In the genomic region with DNA sequence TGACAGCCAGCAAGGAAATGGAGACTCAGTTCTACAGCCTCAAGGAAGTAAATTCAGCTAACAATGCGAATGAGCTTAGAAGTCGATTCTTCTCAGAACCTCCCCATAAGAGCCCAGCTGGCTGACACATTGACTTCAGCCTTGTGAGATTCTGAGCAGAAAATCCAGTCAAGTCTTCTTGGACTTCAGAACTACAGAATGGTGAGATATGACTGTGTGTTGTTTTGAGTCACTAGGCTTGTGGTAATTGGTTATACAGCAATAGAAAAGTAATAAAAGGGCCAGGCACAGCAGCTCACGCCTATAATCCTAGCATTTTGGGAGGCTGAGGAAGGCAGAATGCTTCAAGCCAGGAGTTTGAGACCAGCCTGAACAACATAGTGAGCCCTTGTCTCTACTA, we compare ENCODE assay signal across 22 cellular contexts.
A peak's percentile ranks its signal among the peaks of the same experiment; 100 is the strongest.
DNase-seq lines count a peak whose midpoint lies in the region; ATAC-seq, FAIRE-seq and TF ChIP-seq lines count a peak whose summit lies in the region.
"Had no signal": no experiment of that assay in that cellular context is flagged by ENCODE, and none has a peak within 500 bp of the region (broad histone marks: within the 10 kb centered on the region; RNA-seq: fewer than 3 reads in every experiment).

No MANE protein-coding gene starts in this region.

- no peak for DNase-seq in activated CD4-positive, alpha-beta T cell treated with anti-CD3 and anti-CD28 coated beads for 36 hours
- no peak for DNase-seq in activated CD4-positive, alpha-beta T cell treated with anti-CD3 and anti-CD28 coated beads, Interleukin-2, amount 50 U/mL, for 48 hours
- peak in 1 of 3 donors; percentile 50 for DNase-seq in Peyer's patch
- DNase-seq in mucosa of descending colon = peak in 1 of 3 donors; percentile 43
- DNase-seq in small intestine = peak; percentile 79
- DNase-seq in activated effector memory CD4-positive, alpha-beta T cell treated with Interleukin-2 at 50 U/mL for 16 hours = no peak
- no peak for DNase-seq in omental fat pad (ENCODE audit: low spot score)
- DNase-seq in RWPE1 (ENCODE audit: low spot score) = no peak
- DNase-seq: COR-L47, EL, H9, KG1, NCI-H1105 treated with DMSO at 0.1 percent for 48 hours, NCI-H1694, NCI-H2081 treated with DMSO at 0.1 percent for 48 hours, NCI-H510A treated with DMSO at 0.1 percent for 48 hours, NCI-H82, PC-3, SJCRH30 had no signal

- H3K36me3 ChIP-seq in Peyer's patch (no peaks in the 10 kb centered on the region), mucosa of descending colon (ENCODE audit: low read depth) (no peaks in the 10 kb centered on the region), small intestine (ENCODE audit: control insufficient read depth in 2 of 2, insufficient read depth in 2 of 2, low read length in 2 of 2) (no peaks in the 10 kb centered on the region)
- H3K36me3 ChIP-seq: SJCRH30 had no signal

- POLR2A ChIA-PET in activated CD4-positive, alpha-beta T cell treated with anti-CD3 and anti-CD28 coated beads for 36 hours (lab: Charles Lee) = no interaction called here
- POLR2A ChIA-PET in RWPE1 (lab: Yijun Ruan, JAX; ENCODE audit: low non-redundant PET) = no interaction called here

- peaks cover 2% of the 10 kb centered on the region for H3K9me3 Mint-ChIP-seq in activated CD4-positive, alpha-beta T cell treated with anti-CD3 and anti-CD28 coated beads for 36 hours (ENCODE audit: low read depth)
- H3K9me3 Mint-ChIP-seq: CD4-positive, CD25-positive, alpha-beta regulatory T cell; H9 had no signal

- FAIRE-seq in small intestine (lab: Jason Lieb, UNC) = no peak
- FAIRE-seq: GM12891 had no signal

- H3K9me3 ChIP-seq in Peyer's patch (no peaks in the 10 kb centered on the region), mucosa of descending colon (no peaks in the 10 kb centered on the region), small intestine (ENCODE audit: control insufficient read depth, low read depth) (no peaks in the 10 kb centered on the region)
- H3K9me3 ChIP-seq: SJCRH30 had no signal

- no peak overlapping the region for H3K27ac Mint-ChIP-seq in activated CD4-positive, alpha-beta T cell treated with anti-CD3 and anti-CD28 coated beads for 36 hours
- H3K27ac Mint-ChIP-seq: B cell, H9 had no signal

- no peaks in the 10 kb centered on the region for H3K36me3 Mint-ChIP-seq in activated CD4-positive, alpha-beta T cell treated with anti-CD3 and anti-CD28 coated beads for 36 hours (ENCODE audit: low read depth)
- H3K36me3 Mint-ChIP-seq: CD4-positive, CD25-positive, alpha-beta regulatory T cell had no signal

- H3K4me1 ChIP-seq in Peyer's patch = peaks cover 0 to 15% (median 0%) of the 10 kb centered on the region in 4 donors
- H3K4me1 ChIP-seq in mucosa of descending colon (ENCODE audit: low read depth) = peaks cover 7% of the 10 kb centered on the region
- peaks cover 0 to 11% of the 10 kb centered on the region in 2 donors for H3K4me1 ChIP-seq in small intestine (ENCODE audit: control insufficient read depth in 2 of 2, insufficient read depth in 1 of 2, low read depth in 1 of 2, low read length in 1 of 2)
- H3K4me1 ChIP-seq: SJCRH30 had no signal

- peak overlapping the region in 3 of 4 donors; percentile 18 to 58 (median 40) for H3K27ac ChIP-seq in Peyer's patch
- peak overlapping the region in 1 of 2 donors; percentile 4 for H3K27ac ChIP-seq in small intestine (ENCODE audit: low read depth in 1 of 2, low read length in 1 of 2)
- H3K27ac ChIP-seq in RWPE1 = no peak overlapping the region
- H3K27ac ChIP-seq: SJCRH30 had no signal

- peaks cover 6% of the 10 kb centered on the region for H3K4me1 Mint-ChIP-seq in activated CD4-positive, alpha-beta T cell treated with anti-CD3 and anti-CD28 coated beads for 36 hours
- H3K4me1 Mint-ChIP-seq: B cell had no signal

- CTCF ChIA-PET in activated CD4-positive, alpha-beta T cell treated with anti-CD3 and anti-CD28 coated beads for 36 hours (lab: Charles Lee) = interaction anchor here (1.5 kb wide), 1 partner anchor 48 kb away, joined by 5 read pairs; no protein-coding TSS in a partner anchor
- CTCF ChIA-PET in RWPE1 (lab: Yijun Ruan, JAX) = no interaction called here

- TF ChIP-seq CTCF in Peyer's patch (IDR thresholded peaks at IDR 0.05) (no peak), mucosa of descending colon (IDR thresholded peaks at IDR 0.05) (no peak), omental fat pad (IDR thresholded peaks at IDR 0.05) (no peak), RWPE1 (conservative IDR thresholded peaks at IDR 0.05; ENCODE audit: low read depth) (no peak)

- H3K27me3 Mint-ChIP-seq in activated CD4-positive, alpha-beta T cell treated with anti-CD3 and anti-CD28 coated beads for 36 hours = no peaks in the 10 kb centered on the region
- H3K27me3 Mint-ChIP-seq: CD4-positive, CD25-positive, alpha-beta regulatory T cell had no signal

- TF ChIP-seq POLR2A in Peyer's patch (IDR thresholded peaks at IDR 0.05) = no peak

- H3K27me3 ChIP-seq in Peyer's patch (no peaks in the 10 kb centered on the region), small intestine (ENCODE audit: control insufficient read depth in 2 of 2, insufficient read depth in 2 of 2, low read length in 2 of 2) (no peaks in the 10 kb centered on the region)
- H3K27me3 ChIP-seq: SJCRH30 had no signal

- no peak overlapping the region for H3K4me3 Mint-ChIP-seq in activated CD4-positive, alpha-beta T cell treated with anti-CD3 and anti-CD28 coated beads for 36 hours
- H3K4me3 Mint-ChIP-seq: B cell; CD4-positive, CD25-positive, alpha-beta regulatory T cell; H9 had no signal

- no peak overlapping the region for H3K4me3 ChIP-seq in Peyer's patch
- H3K4me3 ChIP-seq in mucosa of descending colon = no peak overlapping the region
- no peak overlapping the region for H3K4me3 ChIP-seq in small intestine (ENCODE audit: low read depth in 1 of 2, low read length in 2 of 2)
- H3K4me3 ChIP-seq: SJCRH30 had no signal

- intact Hi-C loops in activated CD4-positive, alpha-beta T cell treated with anti-CD3 and anti-CD28 coated beads for 36 hours (cut with DNase I, micrococcal nuclease) = no loop called here
- intact Hi-C loops in mucosa of descending colon (cut with DNase I, micrococcal nuclease) = no loop called here

- 21 to 66% (median 29%) methylated on average over 3 of the region's 3 CpGs for WGBS in small intestine, 3 donors

- peak; percentile 45 for ATAC-seq in activated CD4-positive, alpha-beta T cell treated with anti-CD3 and anti-CD28 coated beads for 36 hours
- ATAC-seq in mucosa of descending colon = peak; percentile 78
- ATAC-seq in omental fat pad (ENCODE audit: low FRiP score) = no peak
- ATAC-seq: PC-3 had no signal
